Comparison of ENCODE assay signal across 11 cellular contexts in the genomic region with DNA sequence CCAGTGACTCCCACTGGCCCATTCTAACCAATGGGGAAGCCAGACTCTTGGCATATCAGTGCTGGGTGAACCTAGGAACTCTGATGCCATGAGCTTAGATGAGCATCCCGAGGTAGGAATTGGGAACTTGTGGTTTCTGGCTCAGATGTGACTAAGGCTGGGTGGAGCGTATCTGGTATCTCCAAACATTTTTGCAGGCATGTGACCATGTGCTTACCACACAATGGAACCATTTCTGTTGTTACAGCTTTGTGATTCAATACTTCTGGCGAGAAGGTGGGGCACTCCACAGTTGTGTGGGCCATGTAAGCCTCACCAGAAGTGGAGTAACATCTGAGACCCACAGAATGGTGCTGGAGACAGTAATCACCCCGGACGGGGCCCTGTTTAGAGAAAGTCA. TPM values are rescaled to one million over a fixed set of nuclear protein-coding genes. Genes with fewer than 3 reads are reported as not detected.
DNase-seq lines count a peak whose midpoint lies in the region; ATAC-seq and TF ChIP-seq lines count a peak whose summit lies in the region.
"Had no signal": no experiment of that assay in that cellular context is flagged by ENCODE, and none has a peak within 500 bp of the region (broad histone marks: within the 10 kb centered on the region; RNA-seq: fewer than 3 reads in every experiment).

No MANE protein-coding gene starts in this region.

- H3K36me3 Mint-ChIP-seq in dendritic cell treated with granulocyte-macrophage colony-stimulating factor and Interleukin-4, amounts not matched to agents 40 ng/mL and 50 ng/mL, for 4 days (ENCODE audit: low read depth), result peaks cover 6% of the 10 kb centered on the region
- H3K36me3 Mint-ChIP-seq in osteocyte (ENCODE audit: unreplicated experiment), result no peaks in the 10 kb centered on the region
- H3K36me3 Mint-ChIP-seq in activated CD8-positive, alpha-beta T cell treated with anti-CD3 and anti-CD28 coated beads for 36 hours (ENCODE audit: low read depth), result no peaks in the 10 kb centered on the region

- no peak overlapping the region for H3K4me3 Mint-ChIP-seq in dendritic cell treated with granulocyte-macrophage colony-stimulating factor and Interleukin-4, amounts not matched to agents 40 ng/mL and 50 ng/mL, for 4 days
- H3K4me3 Mint-ChIP-seq in osteocyte (ENCODE audit: unreplicated experiment), result no peak overlapping the region
- no peak overlapping the region for H3K4me3 Mint-ChIP-seq in activated CD8-positive, alpha-beta T cell treated with anti-CD3 and anti-CD28 coated beads for 36 hours

- no peak for ATAC-seq in activated CD8-positive, alpha-beta T cell treated with anti-CD3 and anti-CD28 coated beads for 36 hours
- ATAC-seq: left ventricle myocardium superior had no signal

- intact Hi-C loops in dendritic cell treated with granulocyte-macrophage colony-stimulating factor and Interleukin-4, amounts not matched to agents 40 ng/mL and 50 ng/mL, for 4 days (cut with micrococcal nuclease), result no loop called here
- intact Hi-C loops in activated CD8-positive, alpha-beta T cell treated with anti-CD3 and anti-CD28 coated beads for 36 hours (cut with micrococcal nuclease), result no loop called here

- no peak for TF ChIP-seq CTCF in osteocyte (IDR thresholded peaks at IDR 0.05)
- no peak for TF ChIP-seq CTCF in activated CD8-positive, alpha-beta T cell treated with anti-CD3 and anti-CD28 coated beads for 36 hours (IDR thresholded peaks at IDR 0.05)

- no peaks in the 10 kb centered on the region for H3K9me3 Mint-ChIP-seq in dendritic cell treated with granulocyte-macrophage colony-stimulating factor and Interleukin-4, amounts not matched to agents 40 ng/mL and 50 ng/mL, for 4 days
- H3K9me3 Mint-ChIP-seq in osteocyte (ENCODE audit: unreplicated experiment), result no peaks in the 10 kb centered on the region
- H3K9me3 Mint-ChIP-seq in activated CD8-positive, alpha-beta T cell treated with anti-CD3 and anti-CD28 coated beads for 36 hours, result no peaks in the 10 kb centered on the region

- H3K4me1 Mint-ChIP-seq in dendritic cell treated with granulocyte-macrophage colony-stimulating factor and Interleukin-4, amounts not matched to agents 40 ng/mL and 50 ng/mL, for 4 days (ENCODE audit: low read depth), result peaks cover 44% of the 10 kb centered on the region
- peaks cover 47% of the 10 kb centered on the region for H3K4me1 Mint-ChIP-seq in osteocyte (ENCODE audit: unreplicated experiment)
- peaks cover 19% of the 10 kb centered on the region for H3K4me1 Mint-ChIP-seq in activated CD8-positive, alpha-beta T cell treated with anti-CD3 and anti-CD28 coated beads for 36 hours (ENCODE audit: low read depth)

- CTCF ChIA-PET in activated CD8-positive, alpha-beta T cell treated with anti-CD3 and anti-CD28 coated beads for 36 hours (lab: Charles Lee), result interaction anchor here (1.6 to 7.4 kb wide), 4 partner anchors 14 to 42 kb away, joined by 6 to 75 read pairs (median 40); no protein-coding TSS in a partner anchor

- no peaks in the 10 kb centered on the region for H3K27me3 Mint-ChIP-seq in dendritic cell treated with granulocyte-macrophage colony-stimulating factor and Interleukin-4, amounts not matched to agents 40 ng/mL and 50 ng/mL, for 4 days
- no peaks in the 10 kb centered on the region for H3K27me3 Mint-ChIP-seq in osteocyte (ENCODE audit: unreplicated experiment)
- no peaks in the 10 kb centered on the region for H3K27me3 Mint-ChIP-seq in activated CD8-positive, alpha-beta T cell treated with anti-CD3 and anti-CD28 coated beads for 36 hours

- POLR2A ChIA-PET in activated CD8-positive, alpha-beta T cell treated with anti-CD3 and anti-CD28 coated beads for 36 hours (lab: Charles Lee), result interaction anchor here (1.0 kb wide), 1 partner anchor 47 kb away, joined by 4 read pairs; a partner anchor contains a TSS

- H3K27ac Mint-ChIP-seq in dendritic cell treated with granulocyte-macrophage colony-stimulating factor and Interleukin-4, amounts not matched to agents 40 ng/mL and 50 ng/mL, for 4 days, result peak overlapping the region; percentile 93
- H3K27ac Mint-ChIP-seq in osteocyte (ENCODE audit: unreplicated experiment), result peak overlapping the region; percentile 47
- H3K27ac Mint-ChIP-seq in activated CD8-positive, alpha-beta T cell treated with anti-CD3 and anti-CD28 coated beads for 36 hours, result no peak overlapping the region

- peak; percentile 29 for DNase-seq in COLO829 (ENCODE audit: low spot score)
- peak; percentile 100 for DNase-seq in NCI-H226
- DNase-seq in osteocyte (ENCODE audit: extremely low spot score, unreplicated experiment), result no peak
- no peak for DNase-seq in activated CD8-positive, alpha-beta T cell treated with anti-CD3 and anti-CD28 coated beads for 36 hours
- DNase-seq in stimulated activated CD4-positive, alpha-beta T cell treated with anti-CD3 and anti-CD28 coated beads, Interleukin-2, amount 100 ng/mL, for 48 hours, result no peak
- DNase-seq in T-helper 9 cell, result no peak
- DNase-seq in NCI-H2029 treated with DMSO at 0.1 percent for 48 hours (lab: John Stamatoyannopoulos, UW), result no peak
- DNase-seq: left ventricle myocardium superior; MM.1S; stimulated activated CD4-positive, alpha-beta T cell treated with anti-CD3 and anti-CD28 coated beads, Interleukin-4, amount 100 ng/mL, for 4 hours had no signal

RNA-seq across cellular contexts. Expression of a gene that starts 2.6 kb away (rescaled TPM):
- 4.5 and 5.7 TPM in 2 replicates for total RNA-seq in osteocyte
- total RNA-seq in activated CD8-positive, alpha-beta T cell treated with anti-CD3 and anti-CD28 coated beads for 36 hours, result 1 to 10 TPM; 2.5 to 3.0 TPM

RNA-seq across cellular contexts. Expression of a gene that starts 23.9 kb away (rescaled TPM):
- total RNA-seq in osteocyte, result 107 and 111 TPM in 2 replicates
- 1 to 10 TPM; 2.3 to 2.9 TPM for total RNA-seq in activated CD8-positive, alpha-beta T cell treated with anti-CD3 and anti-CD28 coated beads for 36 hours

RNA-seq across cellular contexts. Expression of a gene that starts 47.3 kb away (rescaled TPM):
- total RNA-seq in osteocyte, result 22.5 and 27.0 TPM in 2 replicates
- total RNA-seq in activated CD8-positive, alpha-beta T cell treated with anti-CD3 and anti-CD28 coated beads for 36 hours, result 10 to 100 TPM; 18.1 to 20.1 TPM

RNA-seq across cellular contexts. Expression of a gene that starts 49.2 kb away (rescaled TPM):
- total RNA-seq in osteocyte, result 22.0 and 22.1 TPM in 2 replicates
- 1 to 10 TPM; 8.4 to 8.5 TPM for total RNA-seq in activated CD8-positive, alpha-beta T cell treated with anti-CD3 and anti-CD28 coated beads for 36 hours

RNA-seq across cellular contexts. Expression of a gene that starts 56.3 kb away (rescaled TPM):
- 13.1 and 13.3 TPM in 2 replicates for total RNA-seq in osteocyte
- 1 to 10 TPM; 3.2 to 3.9 TPM for total RNA-seq in activated CD8-positive, alpha-beta T cell treated with anti-CD3 and anti-CD28 coated beads for 36 hours

Comparison
In these comparisons a context has a peak if more than half of its experiments do, and no peak if none do; other contexts are left out.
1. DNase-seq: peak in COLO829 (single experiment) and NCI-H226 (single experiment); none in osteocyte (single experiment), activated CD8-positive, alpha-beta T cell treated with anti-CD3 and anti-CD28 coated beads for 36 hours (single experiment), stimulated activated CD4-positive, alpha-beta T cell treated with anti-CD3 and anti-CD28 coated beads, Interleukin-2, amount 100 ng/mL, for 48 hours (0 of 2), T-helper 9 cell (single experiment) and NCI-H2029 treated with DMSO at 0.1 percent for 48 hours (single experiment).
2. RNA of a gene that starts 23.9 kb away (total RNA-seq): 107 to 111 TPM in osteocyte; 2.3 to 2.9 TPM in activated CD8-positive, alpha-beta T cell treated with anti-CD3 and anti-CD28 coated beads for 36 hours; every median in the first group is over 10 times any median in the second.